In genomic region chr1:246214708-246215504, GRCh38 we compare ENCODE assay signal across 1 cellular context.
TF ChIP-seq lines count a peak whose summit lies in the region.

No MANE protein-coding gene starts in this region.

TF ChIP-seq in GM12878, 131 proteins besides CTCF, POLR2A, EP300 and RAD21 (continued from another document and continues in another):
- TF ChIP-seq CBX5 (IDR thresholded peaks at IDR 0.05; ENCODE audit: low read depth) (no peak), MTA2 (IDR thresholded peaks at IDR 0.05; ENCODE audit: low read depth) (peak; percentile 79), HDGF (IDR thresholded peaks at IDR 0.05) (no peak), GATAD2B (conservative IDR thresholded peaks at IDR 0.05; ENCODE audit: low read depth) (no peak), PAX8 (IDR thresholded peaks at IDR 0.05) (peak; percentile 47; the same call in 1 of the 2 replicates), NFIC (IDR thresholded peaks at IDR 0.05; ENCODE audit: low read depth, low read length) (peak; percentile 75), NR2F1 (conservative IDR thresholded peaks at IDR 0.05) (no peak), IRF5 (IDR thresholded peaks at IDR 0.05; ENCODE audit: borderline replicate concordance) (no peak), ZNF24 (IDR thresholded peaks at IDR 0.05) (peak; percentile 50), MEF2A (IDR thresholded peaks at IDR 0.05; ENCODE audit: insufficient read depth, low read depth, low read length) (peak; percentile 85), ZZZ3 (IDR thresholded peaks at IDR 0.05; ENCODE audit: control insufficient read depth, insufficient read length, low read depth) (no peak), KAT2A (conservative IDR thresholded peaks at IDR 0.05; ENCODE audit: control insufficient read depth, low read depth, low read length) (no peak), CREM (IDR thresholded peaks at IDR 0.05; ENCODE audit: low read depth) (0 out of 2 replicates have a peak, but pooled peaks have one; percentile 37), NFXL1 (IDR thresholded peaks at IDR 0.05; ENCODE audit: borderline replicate concordance) (no peak), PML (IDR thresholded peaks at IDR 0.05; ENCODE audit: low read length) (no peak), NRF1 (conservative IDR thresholded peaks at IDR 0.05; ENCODE audit: low read depth, low read length) (no peak), ZNF217 (IDR thresholded peaks at IDR 0.05) (no peak; the same call in 1 of the 2 replicates), SKIL (IDR thresholded peaks at IDR 0.05; ENCODE audit: low read depth, poor library complexity, severe bottlenecking) (peak; percentile 32), SMAD1 (IDR thresholded peaks at IDR 0.05; ENCODE audit: low read depth, partially characterized antibody) (no peak), EGR1 (IDR thresholded peaks at IDR 0.05; ENCODE audit: borderline replicate concordance in 1 of 2, low read depth in 2 of 2, low read length in 2 of 2) (0 out of 3 replicates have a peak, but pooled peaks of 1 of the 2 experiments have one; percentile 13), FOXM1 (IDR thresholded peaks at IDR 0.05; ENCODE audit: low read depth, low read length) (no peak), KLF5 (IDR thresholded peaks at IDR 0.05; ENCODE audit: partially characterized antibody) (no peak), MXI1 (IDR thresholded peaks at IDR 0.05; ENCODE audit: low read depth, low read length) (no peak), ESRRA (IDR thresholded peaks at IDR 0.05; ENCODE audit: low read length) (no peak), BHLHE40 (IDR thresholded peaks at IDR 0.05; ENCODE audit: borderline replicate concordance in 1 of 2, low read depth in 2 of 2, low read length in 1 of 2) (peak; percentile 28 to 65; a peak in 1 of 4 replicates), IKZF2 (IDR thresholded peaks at IDR 0.05) (peak; percentile 91 to 95), TAF1 (IDR thresholded peaks at IDR 0.05; ENCODE audit: borderline replicate concordance, low read depth, low read length) (no peak), MAX (IDR thresholded peaks at IDR 0.05; ENCODE audit: low read depth, low read length) (no peak), SRF (IDR thresholded peaks at IDR 0.05; ENCODE audit: low read depth in 2 of 2, low read length in 2 of 2) (peak in 1 of 2 experiments; percentile 62; a peak in 1 of 4 replicates), ZNF274 (IDR thresholded peaks at IDR 0.05; ENCODE audit: insufficient read depth, insufficient read length) (no peak), RUNX3 (IDR thresholded peaks at IDR 0.05; ENCODE audit: low read length) (peak; percentile 89), IRF4 (IDR thresholded peaks at IDR 0.05; ENCODE audit: low read depth, low read length) (peak; percentile 76), TARDBP (IDR thresholded peaks at IDR 0.05; ENCODE audit: borderline replicate concordance) (no peak), CEBPZ (IDR thresholded peaks at IDR 0.05; ENCODE audit: low read depth, low read length) (no peak), PBX3 (IDR thresholded peaks at IDR 0.05; ENCODE audit: insufficient replicate concordance, low read depth, low read length) (no peak), POLR2AphosphoS2 (IDR thresholded peaks at IDR 0.05; ENCODE audit: low read depth, low read length) (no peak), MLLT1 (IDR thresholded peaks at IDR 0.05) (peak; percentile 96), CREB1 (IDR thresholded peaks at IDR 0.05; ENCODE audit: low read depth) (no peak), SIN3A (IDR thresholded peaks at IDR 0.05; ENCODE audit: low read depth, low read length) (no peak), MTA3 (IDR thresholded peaks at IDR 0.05; ENCODE audit: borderline replicate concordance, low read length) (no peak), CBFB (IDR thresholded peaks at IDR 0.05; ENCODE audit: low read depth) (no peak), CEBPB (IDR thresholded peaks at IDR 0.05; ENCODE audit: borderline replicate concordance in 1 of 2, low read depth in 2 of 2, low read length in 2 of 2) (peak in 1 of 2 experiments; percentile 82; a peak in 2 of 4 replicates), KDM1A (IDR thresholded peaks at IDR 0.05; ENCODE audit: borderline replicate concordance) (no peak), JUNB (IDR thresholded peaks at IDR 0.05) (peak; percentile 70), E4F1 (IDR thresholded peaks at IDR 0.05; ENCODE audit: borderline replicate concordance, partially characterized antibody) (no peak), CUX1 (IDR thresholded peaks at IDR 0.05; ENCODE audit: insufficient replicate concordance, low read depth, low read length) (no peak)
